Comparison of ENCODE assay signal across 1 cellular context in the genomic region with DNA sequence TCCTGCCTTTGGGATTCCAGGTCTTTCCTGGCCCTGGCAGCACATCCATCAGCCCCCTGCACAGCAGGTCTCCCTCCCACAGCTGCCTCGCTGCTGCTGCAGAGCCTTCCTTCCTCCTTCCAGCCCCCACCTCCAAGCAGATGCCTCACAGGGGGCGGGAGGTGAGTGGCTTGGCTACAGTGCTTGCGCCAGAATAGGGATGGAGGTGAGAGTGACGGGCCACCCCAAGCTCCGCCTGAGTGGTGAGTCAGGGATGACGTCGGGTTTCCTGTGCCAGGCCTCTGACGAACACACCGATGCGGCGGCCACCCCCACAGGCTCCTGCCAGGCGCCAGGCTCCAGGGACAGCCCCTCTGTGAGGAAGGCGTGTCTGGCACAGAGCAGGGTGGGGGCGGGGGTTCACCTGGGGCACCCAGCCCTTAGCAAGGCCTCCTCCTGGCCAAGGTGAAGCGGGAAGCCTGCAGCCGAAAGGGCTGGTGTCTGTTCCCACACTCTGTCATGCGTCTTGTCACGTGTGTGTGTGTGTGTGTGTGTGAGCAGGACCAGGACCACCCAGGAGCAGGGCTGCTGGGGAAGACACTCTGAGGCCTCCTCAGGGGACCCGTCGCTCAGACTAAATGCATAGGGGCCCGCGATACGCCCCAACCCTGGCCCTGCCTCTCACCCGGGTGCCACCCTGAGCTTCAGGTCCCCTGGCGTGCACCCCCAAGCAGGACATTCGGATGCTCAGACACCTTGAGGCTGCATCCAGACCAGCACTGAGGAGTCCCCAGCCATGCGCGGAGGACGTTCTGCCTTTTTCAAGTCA.
A peak's percentile ranks its signal among the peaks of the same experiment; 100 is the strongest.
TF ChIP-seq lines count a peak whose summit lies in the region.

No MANE protein-coding gene starts in this region.

TF ChIP-seq in HepG2, 621 proteins besides CTCF, POLR2A, EP300 and RAD21:
- TF ChIP-seq ZFY (CRISPR knock-in tag; IDR thresholded peaks at IDR 0.05), result no peak
- TF ChIP-seq ATM (IDR thresholded peaks at IDR 0.05; ENCODE audit: borderline replicate concordance), result no peak
- 0 out of 2 replicates have a peak, but pooled peaks have one; percentile 25 for TF ChIP-seq MTA1 (CRISPR knock-in tag; IDR thresholded peaks at IDR 0.05; ENCODE audit: borderline replicate concordance)
- TF ChIP-seq RFXANK (CRISPR knock-in tag; IDR thresholded peaks at IDR 0.05), result no peak
- peak; percentile 89 for TF ChIP-seq ZBTB21 (CRISPR knock-in tag; IDR thresholded peaks at IDR 0.05)
- peak; percentile 82 for TF ChIP-seq CREB1 (IDR thresholded peaks at IDR 0.05)
- no peak for TF ChIP-seq CREB1 (CRISPR knock-in tag; IDR thresholded peaks at IDR 0.05)
- peak; percentile 13 for TF ChIP-seq HNRNPLL (IDR thresholded peaks at IDR 0.05; ENCODE audit: low read depth, low read length, poor library complexity, severe bottlenecking)
- peak; percentile 70 for TF ChIP-seq FOSL2 (CRISPR knock-in tag; IDR thresholded peaks at IDR 0.05)
- TF ChIP-seq KDM5A (IDR thresholded peaks at IDR 0.05; ENCODE audit: borderline replicate concordance, low read length), result no peak
- no peak for TF ChIP-seq RAD51 (IDR thresholded peaks at IDR 0.05; ENCODE audit: borderline replicate concordance)
- TF ChIP-seq, protein P1, sequence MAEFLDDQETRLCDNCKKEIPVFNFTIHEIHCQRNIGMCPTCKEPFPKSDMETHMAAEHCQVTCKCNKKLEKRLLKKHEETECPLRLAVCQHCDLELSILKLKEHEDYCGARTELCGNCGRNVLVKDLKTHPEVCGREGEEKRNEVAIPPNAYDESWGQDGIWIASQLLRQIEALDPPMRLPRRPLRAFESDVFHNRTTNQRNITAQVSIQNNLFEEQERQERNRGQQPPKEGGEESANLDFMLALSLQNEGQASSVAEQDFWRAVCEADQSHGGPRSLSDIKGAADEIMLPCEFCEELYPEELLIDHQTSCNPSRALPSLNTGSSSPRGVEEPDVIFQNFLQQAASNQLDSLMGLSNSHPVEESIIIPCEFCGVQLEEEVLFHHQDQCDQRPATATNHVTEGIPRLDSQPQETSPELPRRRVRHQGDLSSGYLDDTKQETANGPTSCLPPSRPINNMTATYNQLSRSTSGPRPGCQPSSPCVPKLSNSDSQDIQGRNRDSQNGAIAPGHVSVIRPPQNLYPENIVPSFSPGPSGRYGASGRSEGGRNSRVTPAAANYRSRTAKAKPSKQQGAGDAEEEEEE (CRISPR knock-in tag; IDR thresholded peaks at IDR 0.05; ENCODE audit: borderline replicate concordance), result no peak
- 0 out of 2 replicates have a peak, but pooled peaks have one; percentile 24 for TF ChIP-seq BHLHE40 (IDR thresholded peaks at IDR 0.05; ENCODE audit: low read length)
- TF ChIP-seq ZNF382 (CRISPR knock-in tag; IDR thresholded peaks at IDR 0.05; ENCODE audit: borderline replicate concordance), result no peak
